2 cellular contexts compared by ENCODE assay signal in the genomic region with DNA sequence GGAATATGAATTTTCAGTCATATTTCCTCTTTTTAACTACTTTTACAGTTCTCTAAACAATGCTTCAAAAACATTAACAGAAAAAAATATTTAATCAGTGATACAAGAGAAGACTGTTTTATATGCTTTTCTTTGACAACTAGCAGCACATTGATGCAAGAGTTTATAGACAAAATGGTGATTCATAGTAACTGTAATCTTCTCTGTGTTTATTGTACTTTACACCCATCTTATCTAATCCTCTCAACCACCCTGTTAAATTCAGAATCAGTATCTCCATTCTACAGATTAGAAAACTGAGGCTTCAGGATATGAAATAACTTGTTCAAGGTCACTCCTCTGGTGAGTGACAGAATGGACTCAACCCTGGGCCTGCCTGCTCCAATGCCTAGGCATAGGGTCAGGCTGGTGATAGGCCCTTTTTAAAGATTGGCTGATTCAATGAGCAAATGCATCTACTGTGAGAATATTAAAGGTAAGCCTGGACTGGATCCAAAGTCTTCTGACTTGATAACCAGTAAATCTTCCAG.
TF ChIP-seq lines count a peak whose summit lies in the region.

No MANE protein-coding gene starts in this region.

TF ChIP-seq in HepG2, 621 proteins besides CTCF, POLR2A, EP300 and RAD21:
- TF ChIP-seq LBX2 (CRISPR knock-in tag; IDR thresholded peaks at IDR 0.05; ENCODE audit: borderline replicate concordance) = no peak
- TF ChIP-seq ZNF629 (CRISPR knock-in tag; conservative IDR thresholded peaks at IDR 0.05) = peak; percentile 82
- TF ChIP-seq, protein P1, sequence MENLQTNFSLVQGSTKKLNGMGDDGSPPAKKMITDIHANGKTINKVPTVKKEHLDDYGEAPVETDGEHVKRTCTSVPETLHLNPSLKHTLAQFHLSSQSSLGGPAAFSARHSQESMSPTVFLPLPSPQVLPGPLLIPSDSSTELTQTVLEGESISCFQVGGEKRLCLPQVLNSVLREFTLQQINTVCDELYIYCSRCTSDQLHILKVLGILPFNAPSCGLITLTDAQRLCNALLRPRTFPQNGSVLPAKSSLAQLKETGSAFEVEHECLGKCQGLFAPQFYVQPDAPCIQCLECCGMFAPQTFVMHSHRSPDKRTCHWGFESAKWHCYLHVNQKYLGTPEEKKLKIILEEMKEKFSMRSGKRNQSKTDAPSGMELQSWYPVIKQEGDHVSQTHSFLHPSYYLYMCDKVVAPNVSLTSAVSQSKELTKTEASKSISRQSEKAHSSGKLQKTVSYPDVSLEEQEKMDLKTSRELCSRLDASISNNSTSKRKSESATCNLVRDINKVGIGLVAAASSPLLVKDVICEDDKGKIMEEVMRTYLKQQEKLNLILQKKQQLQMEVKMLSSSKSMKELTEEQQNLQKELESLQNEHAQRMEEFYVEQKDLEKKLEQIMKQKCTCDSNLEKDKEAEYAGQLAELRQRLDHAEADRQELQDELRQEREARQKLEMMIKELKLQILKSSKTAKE (CRISPR knock-in tag; IDR thresholded peaks at IDR 0.05; ENCODE audit: borderline replicate concordance) = no peak
- TF ChIP-seq, protein P2, sequence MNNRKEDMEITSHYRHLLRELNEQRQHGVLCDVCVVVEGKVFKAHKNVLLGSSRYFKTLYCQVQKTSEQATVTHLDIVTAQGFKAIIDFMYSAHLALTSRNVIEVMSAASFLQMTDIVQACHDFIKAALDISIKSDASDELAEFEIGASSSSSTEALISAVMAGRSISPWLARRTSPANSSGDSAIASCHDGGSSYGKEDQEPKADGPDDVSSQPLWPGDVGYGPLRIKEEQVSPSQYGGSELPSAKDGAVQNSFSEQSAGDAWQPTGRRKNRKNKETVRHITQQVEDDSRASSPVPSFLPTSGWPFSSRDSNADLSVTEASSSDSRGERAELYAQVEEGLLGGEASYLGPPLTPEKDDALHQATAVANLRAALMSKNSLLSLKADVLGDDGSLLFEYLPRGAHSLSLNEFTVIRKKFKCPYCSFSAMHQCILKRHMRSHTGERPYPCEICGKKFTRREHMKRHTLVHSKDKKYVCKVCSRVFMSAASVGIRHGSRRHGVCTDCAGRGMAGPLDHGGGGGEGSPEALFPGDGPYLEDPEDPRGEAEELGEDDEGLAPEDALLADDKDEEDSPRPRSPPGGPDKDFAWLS (CRISPR knock-in tag; IDR thresholded peaks at IDR 0.05; ENCODE audit: borderline replicate concordance) = no peak
- TF ChIP-seq TCF7 (IDR thresholded peaks at IDR 0.05; ENCODE audit: low read depth) = no peak
- TF ChIP-seq ZNF317 (CRISPR knock-in tag; IDR thresholded peaks at IDR 0.05) = no peak
- no peak for TF ChIP-seq FLYWCH1 (CRISPR knock-in tag; IDR thresholded peaks at IDR 0.05)
- no peak for TF ChIP-seq MTF2 (CRISPR knock-in tag; IDR thresholded peaks at IDR 0.05; ENCODE audit: borderline replicate concordance)
- TF ChIP-seq ZNF607 (CRISPR knock-in tag; IDR thresholded peaks at IDR 0.05; ENCODE audit: borderline replicate concordance) = no peak

TF ChIP-seq in K562, 482 proteins besides CTCF, POLR2A, EP300 and RAD21:
- 0 out of 2 replicates have a peak, but pooled peaks have one; percentile 10 for TF ChIP-seq CBFA2T3 (IDR thresholded peaks at IDR 0.05)
- peak; percentile 33 for TF ChIP-seq RBM25 (IDR thresholded peaks at IDR 0.05; ENCODE audit: low read depth, low read length, severe bottlenecking)
- TF ChIP-seq KDM2B (CRISPR knock-in tag; IDR thresholded peaks at IDR 0.05) = no peak
